In the genomic region with DNA sequence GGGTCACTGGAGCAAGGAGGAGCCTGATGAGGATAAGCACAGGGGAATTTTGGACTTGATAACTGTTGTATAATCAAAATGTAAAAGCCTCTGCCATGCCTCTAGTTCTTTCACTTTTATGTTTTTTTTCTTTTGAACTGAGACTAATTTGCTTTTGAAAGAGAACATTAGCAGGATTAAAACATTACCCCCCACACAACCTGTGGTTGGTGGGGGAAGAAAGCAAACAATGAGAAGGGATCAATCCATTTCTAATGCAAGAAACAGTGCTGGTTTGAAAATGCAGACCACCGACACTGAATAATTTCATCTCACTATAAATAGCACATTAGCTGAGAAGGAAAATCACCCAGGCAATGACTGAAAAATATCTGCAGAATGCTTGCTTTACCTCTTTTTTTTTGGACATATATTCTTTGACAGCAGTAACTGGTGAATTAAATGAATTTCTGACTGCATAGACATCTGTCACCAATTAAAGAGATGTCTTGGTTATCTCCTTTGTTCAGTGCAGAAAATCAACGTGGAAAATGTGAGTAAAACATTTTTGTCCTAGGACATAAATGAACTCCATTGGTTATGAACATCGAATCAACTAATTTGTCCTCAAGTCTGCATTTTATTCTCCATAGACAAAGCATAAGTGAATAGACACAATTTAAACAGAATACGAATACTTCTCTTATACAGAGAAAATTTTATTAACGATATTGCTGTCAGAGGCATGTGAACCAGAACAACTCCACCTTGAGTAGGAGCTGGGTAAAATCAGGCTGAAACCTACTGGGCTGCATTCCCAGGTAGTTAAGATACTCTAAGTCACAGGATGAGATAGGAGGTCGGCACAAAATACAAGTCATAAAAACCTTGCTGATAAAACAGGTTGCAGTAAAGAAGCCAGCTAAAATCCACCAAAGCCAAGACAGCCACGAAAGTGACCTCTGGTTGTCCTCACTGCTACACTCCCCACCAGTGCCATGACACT, we compare ENCODE assay signal across 18 cellular contexts. TPM values are rescaled to one million over a fixed set of nuclear protein-coding genes. Genes with fewer than 3 reads are reported as not detected.
DNase-seq lines count a peak whose midpoint lies in the region; ATAC-seq and TF ChIP-seq lines count a peak whose summit lies in the region.
"Had no signal": no experiment of that assay in that cellular context is flagged by ENCODE, and none has a peak within 500 bp of the region (broad histone marks: within the 10 kb centered on the region; RNA-seq: fewer than 3 reads in every experiment).

No MANE protein-coding gene starts in this region.

- peak overlapping the region; percentile 46 for H3K4me2 ChIP-seq in mammary epithelial cell (ENCODE audit: insufficient read depth, low read depth, low read length)
- H3K4me2 ChIP-seq in hepatocyte, result peak overlapping the region; percentile 49

- H3K79me2 ChIP-seq in mammary epithelial cell (ENCODE audit: insufficient read depth, low read length) (no peaks in the 10 kb centered on the region), hepatocyte (no peaks in the 10 kb centered on the region)

- H3K4me3 ChIP-seq in mammary epithelial cell (replicated peaks in 1 of 3; ENCODE audit: insufficient read depth in 1 of 3, low read depth in 2 of 3, low read length in 3 of 3), result no peak overlapping the region
- H3K4me3 ChIP-seq in breast epithelium, result peak overlapping the region in 1 of 3 donors; percentile 10
- H3K4me3 ChIP-seq in WI38 (ENCODE audit: low read depth, low read length), result peak overlapping the region; percentile 41
- no peak overlapping the region for H3K4me3 ChIP-seq in hepatocyte
- peak overlapping the region; percentile 18 for H3K4me3 ChIP-seq in thoracic aorta
- H3K4me3 ChIP-seq: testis had no signal

- no TSS peak for BruUV-seq in mammary epithelial cell (replicated peaks; lab: Mats Ljungman, UMichigan)

- intact Hi-C loops in mammary epithelial cell (cut with micrococcal nuclease) (no loop called here), breast epithelium (cut with DNase I; ENCODE audit: low total_unique reads) (no loop called here)

- H3K9ac ChIP-seq in mammary epithelial cell (ENCODE audit: insufficient read depth, low read length), result no peak overlapping the region

- WGBS in mammary epithelial cell (ENCODE audit: low coverage, missing lambda C conversion rate), result 46% methylated on average over 6 of the region's 7 CpGs
- 19% methylated on average over 7 of the region's 7 CpGs for WGBS in hepatocyte (ENCODE audit: low lambda C conversion rate, missing lambda C conversion rate)

- in situ Hi-C loops in mammary epithelial cell (cut with MboI; ENCODE audit: low sequenced_read_pairs in 2 of 2), result no loop called here

- H3K27ac ChIP-seq in mammary epithelial cell (ENCODE audit: insufficient read depth, low read depth, low read length), result no peak overlapping the region
- H3K27ac ChIP-seq in breast epithelium, result no peak overlapping the region
- peak overlapping the region; percentile 35 for H3K27ac ChIP-seq in hepatocyte
- no peak overlapping the region for H3K27ac ChIP-seq in thoracic aorta
- H3K27ac ChIP-seq: 22Rv1, testis had no signal

- no peak for ATAC-seq in thoracic aorta (ENCODE audit: insufficient number of reproducible peaks, low FRiP score, low read depth)
- ATAC-seq in HG03354 (IDR thresholded peaks at IDR 0.05; ENCODE audit: poor library complexity, severe bottlenecking, unreplicated experiment), result no peak

- no peaks in the 10 kb centered on the region for H3K36me3 ChIP-seq in mammary epithelial cell (ENCODE audit: insufficient read depth, low read length)
- no peaks in the 10 kb centered on the region for H3K36me3 ChIP-seq in breast epithelium
- no peaks in the 10 kb centered on the region for H3K36me3 ChIP-seq in hepatocyte (replicated peaks; ENCODE audit: insufficient read depth, low read depth)
- H3K36me3 ChIP-seq in thoracic aorta, result no peaks in the 10 kb centered on the region

- H4K20me1 ChIP-seq in mammary epithelial cell (ENCODE audit: insufficient read depth, low read length) (no peaks in the 10 kb centered on the region), hepatocyte (ENCODE audit: insufficient read depth, poor library complexity, severe bottlenecking) (no peaks in the 10 kb centered on the region)

- peaks cover 26% of the 10 kb centered on the region for H3K4me1 ChIP-seq in mammary epithelial cell (ENCODE audit: insufficient read depth, low read length)
- no peaks in the 10 kb centered on the region for H3K4me1 ChIP-seq in breast epithelium
- no peaks in the 10 kb centered on the region for H3K4me1 ChIP-seq in hepatocyte (ENCODE audit: insufficient read depth)
- H3K4me1 ChIP-seq in thoracic aorta (ENCODE audit: control insufficient read depth in 1 of 2, low read depth in 2 of 2), result no peaks in the 10 kb centered on the region
- H3K4me1 ChIP-seq: testis had no signal

- H2AFZ ChIP-seq in mammary epithelial cell (ENCODE audit: low read depth, low read length) (peak overlapping the region; percentile 61), hepatocyte (no peak overlapping the region)

- dilution Hi-C loops in mammary epithelial cell (cut with HindIII; ENCODE audit: low sequenced_read_pairs), result no loop called here

- no peak for TF ChIP-seq POLR2A in breast epithelium (IDR thresholded peaks at IDR 0.05)

- H3K9me3 ChIP-seq in mammary epithelial cell (replicated peaks; ENCODE audit: insufficient read depth, low read length) (peaks cover 5% of the 10 kb centered on the region), breast epithelium (peaks cover 0 to 8% of the 10 kb centered on the region in 2 donors), hepatocyte (ENCODE audit: low read depth) (no peaks in the 10 kb centered on the region), thoracic aorta (no peaks in the 10 kb centered on the region)
- H3K9me3 ChIP-seq: testis had no signal

- CTCF ChIA-PET in mammary epithelial cell (lab: Charles Lee; ENCODE audit: low non-redundant PET), result no interaction called here

- H3K27me3 ChIP-seq in mammary epithelial cell (ENCODE audit: insufficient read depth, low read length) (no peaks in the 10 kb centered on the region), breast epithelium (no peaks in the 10 kb centered on the region), hepatocyte (no peaks in the 10 kb centered on the region), thoracic aorta (replicated peaks; ENCODE audit: insufficient read depth) (no peaks in the 10 kb centered on the region)
- H3K27me3 ChIP-seq: testis had no signal

- peak; percentile 5 for DNase-seq in mammary epithelial cell
- no peak for DNase-seq in breast epithelium (ENCODE audit: low spot score in 2 of 2)
- DNase-seq in hepatocyte (ENCODE audit: low spot score), result peak; percentile 44
- no peak for DNase-seq in thoracic aorta (ENCODE audit: low spot score)
- DNase-seq in cerebellar nuclear complex (lab: John Stamatoyannopoulos, UW), result no peak
- no peak for DNase-seq in NCI-H2107 (lab: John Stamatoyannopoulos, UW)
- DNase-seq: activated CD4-positive, CD25-positive, alpha-beta regulatory T cell treated with anti-CD3 and anti-CD28 coated beads, Interleukin-2, amount 50 U/mL, for 72 hours; CD4-positive, CD25-positive, alpha-beta regulatory T cell; DMS79; NCI-H1694; NCI-H524 treated with DMSO at 0.1 percent for 48 hours; stimulated activated CD4-positive, alpha-beta T cell treated with anti-CD3 and anti-CD28 coated beads, Interleukin-4, amount 100 ng/mL, for 1 hour; stimulated activated CD8-positive, alpha-beta memory T cell treated with anti-CD3 and anti-CD28 coated beads, Interleukin-4, amount 100 ng/mL, for 48 hours; T-helper 1 cell; testis had no signal

- peak in 1 of 2 donors; percentile 14 for TF ChIP-seq CTCF in mammary epithelial cell (conservative IDR thresholded peaks at IDR 0.05 in 1 of 2, IDR thresholded peaks at IDR 0.05 in 1 of 2; ENCODE audit: extremely low read depth in 1 of 2, insufficient read depth in 1 of 2, low read depth in 1 of 2, low read length in 2 of 2)
- TF ChIP-seq CTCF in breast epithelium (IDR thresholded peaks at IDR 0.05), result no peak
- no peak for TF ChIP-seq CTCF in WI38 (IDR thresholded peaks at IDR 0.05; ENCODE audit: low read depth, low read length)
- TF ChIP-seq CTCF in hepatocyte (IDR thresholded peaks at IDR 0.05; ENCODE audit: poor library complexity), result peak; percentile 15
- no peak for TF ChIP-seq CTCF in thoracic aorta (IDR thresholded peaks at IDR 0.05)

- H3K9me2 ChIP-seq in hepatocyte (replicated peaks; ENCODE audit: insufficient read depth), result no peaks in the 10 kb centered on the region

RNA-seq across cellular contexts. Expression of a gene that starts 48.8 kb away (rescaled TPM):
- not detected for total RNA-seq in mammary epithelial cell
- polyA plus RNA-seq in mammary epithelial cell, result not detected
- not detected for polyA minus RNA-seq in mammary epithelial cell
- under 1 TPM; 0.29 to 0.98 (median 0.32) TPM for total RNA-seq in breast epithelium
- 0.50 and 0.72 TPM in 2 replicates for total RNA-seq in hepatocyte
- polyA plus RNA-seq in hepatocyte, result 0.28 and 0.83 TPM in 2 replicates
- total RNA-seq in thoracic aorta, result 1 to 10 TPM; 7.1 to 7.6 TPM
- total RNA-seq: CD4-positive, CD25-positive, alpha-beta regulatory T cell had no signal
- polyA plus RNA-seq: CD4-positive, CD25-positive, alpha-beta regulatory T cell had no signal

Comparison
In these comparisons a context has a peak if more than half of its experiments do, and no peak if none do; other contexts are left out.
1. DNase-seq: peak in mammary epithelial cell (single experiment) and hepatocyte (single experiment); none in breast epithelium (0 of 2), thoracic aorta (single experiment), cerebellar nuclear complex (0 of 2) and NCI-H2107 (single experiment).
2. H3K4me3 ChIP-seq: peak in WI38 (single experiment) and thoracic aorta (single experiment); none in mammary epithelial cell (0 of 3) and hepatocyte (single experiment).